In the genomic region with DNA sequence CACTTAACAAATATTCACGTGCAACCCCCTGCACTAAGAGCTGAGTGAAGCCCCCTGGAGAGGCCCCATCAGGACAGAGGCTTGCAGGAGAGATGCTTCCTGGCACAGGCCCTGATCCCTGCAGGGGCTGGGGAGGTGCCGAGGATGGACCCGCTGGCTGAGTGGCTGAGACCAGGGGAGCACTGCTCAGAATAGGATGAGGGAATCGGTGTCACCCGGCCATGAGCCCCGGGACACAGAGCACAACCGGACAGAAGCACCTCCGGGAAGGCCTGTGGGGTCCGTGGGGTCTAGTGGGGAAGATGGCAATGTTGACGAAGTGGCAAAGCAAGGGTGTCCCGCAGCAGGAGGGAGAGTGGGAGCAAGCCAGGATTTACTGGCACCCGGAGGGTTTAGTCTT, we compare ENCODE assay signal across 17 cellular contexts.
"Had no signal": no experiment of that assay in that cellular context is flagged by ENCODE, and none has a peak within 500 bp of the region (broad histone marks: within the 10 kb centered on the region; RNA-seq: fewer than 3 reads in every experiment).

No MANE protein-coding gene starts in this region.

- DNase-seq: head of caudate nucleus; hippocampal formation; left ventricle myocardium inferior; naive B cell; occipital lobe; psoas muscle; stimulated activated CD4-positive, alpha-beta T cell treated with anti-CD3 and anti-CD28 coated beads, Interleukin-1b, Interleukin-23, amount 100 ng/mL, for 48 hours; stimulated activated CD4-positive, alpha-beta T cell treated with anti-CD3 and anti-CD28 coated beads, Interleukin-2, amount 100 ng/mL, for 48 hours; stimulated activated CD4-positive, alpha-beta T cell treated with anti-CD3 and anti-CD28 coated beads, Interleukin-4, amount 100 ng/mL, for 4 hours; stimulated activated CD8-positive, alpha-beta memory T cell treated with anti-CD3 and anti-CD28 coated beads, Interleukin-4, amount 100 ng/mL, for 48 hours; stimulated activated naive CD4-positive, alpha-beta T cell treated with Interleukin-2 at 50 U/mL for 16 hours; stimulated activated naive CD8-positive, alpha-beta T cell treated with anti-CD3 and anti-CD28 coated beads, Interleukin-15, amount 100 ng/mL, for 72 hours; substantia nigra had no signal

- H3K36me3 Mint-ChIP-seq: memory B cell; naive B cell; natural killer cell treated with Interleukin-12 subunit alpha and Interleukin-12 subunit beta and Interleukin-15 and Interleukin-18, amount 100 ng/mL, for 72 hours; stimulated activated memory B cell treated with anti-CD40 and anti-IgM and Interleukin-4, amounts not matched to agents 10 μg/mL and 1 μg/mL and 100 μg/mL, for 72 hours; type B pancreatic cell had no signal

- H3K9me3 Mint-ChIP-seq: memory B cell; natural killer cell treated with Interleukin-12 subunit alpha and Interleukin-12 subunit beta and Interleukin-15 and Interleukin-18, amount 100 ng/mL, for 72 hours; stimulated activated memory B cell treated with anti-CD40 and anti-IgM and Interleukin-4, amounts not matched to agents 10 μg/mL and 1 μg/mL and 100 μg/mL, for 72 hours; stimulated activated naive CD8-positive, alpha-beta T cell treated with anti-CD3 and anti-CD28 coated beads, Interleukin-15, amount 100 ng/mL, for 72 hours; type B pancreatic cell had no signal

- H3K4me1 Mint-ChIP-seq: stimulated activated memory B cell treated with anti-CD40 and anti-IgM and Interleukin-4, amounts not matched to agents 10 μg/mL and 1 μg/mL and 100 μg/mL, for 72 hours; stimulated activated naive CD8-positive, alpha-beta T cell treated with anti-CD3 and anti-CD28 coated beads, Interleukin-15, amount 100 ng/mL, for 72 hours had no signal

- H3K4me3 Mint-ChIP-seq: memory B cell; natural killer cell treated with Interleukin-12 subunit alpha and Interleukin-12 subunit beta and Interleukin-15 and Interleukin-18, amount 100 ng/mL, for 72 hours; stimulated activated memory B cell treated with anti-CD40 and anti-IgM and Interleukin-4, amounts not matched to agents 10 μg/mL and 1 μg/mL and 100 μg/mL, for 72 hours; stimulated activated naive CD8-positive, alpha-beta T cell treated with anti-CD3 and anti-CD28 coated beads, Interleukin-15, amount 100 ng/mL, for 72 hours; type B pancreatic cell had no signal

- H3K27ac Mint-ChIP-seq: memory B cell; naive B cell; natural killer cell treated with Interleukin-12 subunit alpha and Interleukin-12 subunit beta and Interleukin-15 and Interleukin-18, amount 100 ng/mL, for 72 hours; stimulated activated memory B cell treated with anti-CD40 and anti-IgM and Interleukin-4, amounts not matched to agents 10 μg/mL and 1 μg/mL and 100 μg/mL, for 72 hours; type B pancreatic cell had no signal

- ATAC-seq: natural killer cell treated with Interleukin-12 subunit alpha and Interleukin-12 subunit beta and Interleukin-15 and Interleukin-18, amount 100 ng/mL, for 72 hours; psoas muscle; stimulated activated memory B cell treated with anti-CD40 and anti-IgM and Interleukin-4, amounts not matched to agents 10 μg/mL and 1 μg/mL and 100 μg/mL, for 72 hours; stimulated activated naive CD8-positive, alpha-beta T cell treated with anti-CD3 and anti-CD28 coated beads, Interleukin-15, amount 100 ng/mL, for 72 hours had no signal
